Comparison of ENCODE assay signal across 8 cellular contexts in the genomic region with DNA sequence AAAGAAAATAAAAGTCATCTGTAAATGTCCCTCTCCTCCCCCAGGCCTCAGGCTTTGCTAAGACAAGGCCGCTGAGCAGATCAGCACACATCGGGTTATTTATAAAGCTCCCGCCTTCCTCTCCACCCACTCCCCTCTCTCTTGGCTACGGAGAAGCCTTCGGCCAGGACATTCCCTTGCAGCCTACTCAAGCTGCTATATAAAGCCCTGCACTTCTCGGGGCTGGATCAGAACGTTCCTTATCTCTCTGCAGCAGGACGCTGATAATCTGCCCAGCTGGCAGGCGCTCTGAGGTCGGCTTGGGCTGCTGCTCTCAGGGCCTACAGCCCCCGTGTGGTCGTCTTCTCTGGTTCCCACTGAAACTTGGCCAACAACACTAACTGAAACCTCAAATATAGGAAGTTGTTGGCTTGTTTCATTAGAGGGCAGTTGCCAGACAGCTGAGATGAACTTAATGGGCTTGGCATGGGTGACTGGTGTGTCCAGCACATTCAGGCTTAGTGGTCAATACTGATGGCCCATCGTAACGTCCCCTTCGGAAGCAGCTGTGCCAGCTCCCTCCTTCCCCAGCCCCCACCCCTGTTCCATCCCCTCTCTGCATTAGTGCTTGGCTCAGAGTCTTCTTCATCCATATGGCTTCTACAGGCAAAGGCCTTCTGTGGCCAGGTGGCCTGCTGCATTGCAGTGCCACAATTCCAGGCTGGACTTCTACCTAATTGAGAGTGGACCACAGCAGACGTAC.
DNase-seq lines count a peak whose midpoint lies in the region; ATAC-seq and TF ChIP-seq lines count a peak whose summit lies in the region.

No MANE protein-coding gene starts in this region.

- peaks cover 12% of the 10 kb centered on the region for H3K4me1 ChIP-seq in mammary epithelial cell (ENCODE audit: insufficient read depth, low read length)

- no peaks in the 10 kb centered on the region for H3K27me3 ChIP-seq in mammary epithelial cell (ENCODE audit: insufficient read depth, low read length)

- intact Hi-C loops in MCF 10A (cut with micrococcal nuclease) (no loop called here), mammary epithelial cell (cut with micrococcal nuclease) (no loop called here)
- intact Hi-C loops in activated CD4-positive, alpha-beta memory T cell treated with anti-CD3 and anti-CD28 coated beads for 36 hours (cut with micrococcal nuclease) = no loop called here

- no peak overlapping the region for H3K4me3 ChIP-seq in mammary epithelial cell (replicated peaks in 1 of 3; ENCODE audit: insufficient read depth in 1 of 3, low read depth in 2 of 3, low read length in 3 of 3)

- no peaks in the 10 kb centered on the region for H3K9me3 Mint-ChIP-seq in MCF 10A (ENCODE audit: unreplicated experiment)
- H3K9me3 Mint-ChIP-seq in activated CD4-positive, alpha-beta memory T cell treated with anti-CD3 and anti-CD28 coated beads for 36 hours = no peaks in the 10 kb centered on the region

- no peaks in the 10 kb centered on the region for H4K20me1 ChIP-seq in mammary epithelial cell (ENCODE audit: insufficient read depth, low read length)

- in situ Hi-C loops in mammary epithelial cell (cut with MboI; ENCODE audit: low sequenced_read_pairs in 2 of 2) = loop anchor here in 1 of 2 donors (25.0 kb wide), 2 partner anchors 516 to 891 kb away; a partner anchor contains a TSS

- H3K27ac Mint-ChIP-seq in MCF 10A (ENCODE audit: low read depth, unreplicated experiment) = no peak overlapping the region
- no peak overlapping the region for H3K27ac Mint-ChIP-seq in activated CD4-positive, alpha-beta memory T cell treated with anti-CD3 and anti-CD28 coated beads for 36 hours

- BruUV-seq in MCF 10A (replicated peaks; lab: Mats Ljungman, UMichigan) = no TSS peak
- BruUV-seq in mammary epithelial cell (replicated peaks; lab: Mats Ljungman, UMichigan) = no TSS peak

- TF ChIP-seq CTCF in MCF 10A (IDR thresholded peaks at IDR 0.05; ENCODE audit: unreplicated experiment) = no peak
- TF ChIP-seq CTCF in mammary epithelial cell (conservative IDR thresholded peaks at IDR 0.05 in 1 of 2, IDR thresholded peaks at IDR 0.05 in 1 of 2; ENCODE audit: extremely low read depth in 1 of 2, insufficient read depth in 1 of 2, low read depth in 1 of 2, low read length in 2 of 2) = no peak
- no peak for TF ChIP-seq CTCF in omental fat pad (IDR thresholded peaks at IDR 0.05)

- peak; percentile 73 for ATAC-seq in HG03045 (IDR thresholded peaks at IDR 0.05; ENCODE audit: unreplicated experiment)
- ATAC-seq in omental fat pad (ENCODE audit: low FRiP score) = peak; percentile 90

- H3K79me2 ChIP-seq in mammary epithelial cell (ENCODE audit: insufficient read depth, low read length) = no peaks in the 10 kb centered on the region

- H3K4me3 Mint-ChIP-seq in MCF 10A (ENCODE audit: unreplicated experiment) = no peak overlapping the region
- H3K4me3 Mint-ChIP-seq in activated CD4-positive, alpha-beta memory T cell treated with anti-CD3 and anti-CD28 coated beads for 36 hours = no peak overlapping the region

- H3K27me3 Mint-ChIP-seq in MCF 10A (ENCODE audit: insufficient read depth, unreplicated experiment) = no peaks in the 10 kb centered on the region
- no peaks in the 10 kb centered on the region for H3K27me3 Mint-ChIP-seq in activated CD4-positive, alpha-beta memory T cell treated with anti-CD3 and anti-CD28 coated beads for 36 hours

- CTCF ChIA-PET in MCF 10A (lab: Yijun Ruan, JAX) (interaction anchor here (0.5 to 5.8 kb wide), 12 partner anchors 10 to 1592 kb away, joined by 3 to 45 read pairs (median 4); no protein-coding TSS in a partner anchor), mammary epithelial cell (lab: Charles Lee; ENCODE audit: low non-redundant PET) (no interaction called here)
- CTCF ChIA-PET in activated CD4-positive, alpha-beta memory T cell treated with anti-CD3 and anti-CD28 coated beads for 36 hours (lab: Charles Lee) = interaction anchor here (0.6 to 5.3 kb wide), 3 partner anchors 11 to 1058 kb away, joined by 3 to 34 read pairs (median 5); no protein-coding TSS in a partner anchor

- H3K9me3 ChIP-seq in mammary epithelial cell (replicated peaks; ENCODE audit: insufficient read depth, low read length) = peaks cover 4% of the 10 kb centered on the region

- H3K36me3 ChIP-seq in mammary epithelial cell (ENCODE audit: insufficient read depth, low read length) = no peaks in the 10 kb centered on the region

- H3K9ac ChIP-seq in mammary epithelial cell (ENCODE audit: insufficient read depth, low read length) = no peak overlapping the region

- POLR2A ChIA-PET in MCF 10A (lab: Yijun Ruan, JAX) = interaction anchor here (1.2 to 24.8 kb wide), 4 partner anchors 10 to 130 kb away, joined by 3 to 1402 read pairs (median 6); a partner anchor contains a TSS
- POLR2A ChIA-PET in activated CD4-positive, alpha-beta memory T cell treated with anti-CD3 and anti-CD28 coated beads for 36 hours (lab: Charles Lee) = no interaction called here

- dilution Hi-C loops in mammary epithelial cell (cut with HindIII; ENCODE audit: low sequenced_read_pairs) = no loop called here

- H3K4me1 Mint-ChIP-seq in MCF 10A (ENCODE audit: insufficient read depth, unreplicated experiment) = peaks cover 33% of the 10 kb centered on the region
- peaks cover 41% of the 10 kb centered on the region for H3K4me1 Mint-ChIP-seq in activated CD4-positive, alpha-beta memory T cell treated with anti-CD3 and anti-CD28 coated beads for 36 hours (ENCODE audit: low read depth)

- 63% methylated on average over 12 of the region's 16 CpGs for WGBS in mammary epithelial cell (ENCODE audit: low coverage, missing lambda C conversion rate)

- no peak overlapping the region for H3K27ac ChIP-seq in mammary epithelial cell (ENCODE audit: insufficient read depth, low read depth, low read length)

- no peak overlapping the region for H3K4me2 ChIP-seq in mammary epithelial cell (ENCODE audit: insufficient read depth, low read depth, low read length)

- H3K36me3 Mint-ChIP-seq in MCF 10A (ENCODE audit: insufficient read depth, unreplicated experiment) = no peaks in the 10 kb centered on the region
- H3K36me3 Mint-ChIP-seq in activated CD4-positive, alpha-beta memory T cell treated with anti-CD3 and anti-CD28 coated beads for 36 hours = no peaks in the 10 kb centered on the region

- DNase-seq in MCF 10A (ENCODE audit: unreplicated experiment) (peak; percentile 28), mammary epithelial cell (no peak), RPMI7951 (ENCODE audit: low read depth) (peak; percentile 73), fibroblast of peridontal ligament (ENCODE audit: extremely low read depth) (peak; percentile 63), omental fat pad (ENCODE audit: low spot score) (no peak), RKO (ENCODE audit: low spot score) (no peak)
- DNase-seq in activated CD4-positive, alpha-beta memory T cell treated with anti-CD3 and anti-CD28 coated beads for 36 hours = no peak

- H2AFZ ChIP-seq in mammary epithelial cell (ENCODE audit: low read depth, low read length) = no peak overlapping the region

Comparison
In these comparisons a context has a peak if more than half of its experiments do, and no peak if none do; other contexts are left out.
1. DNase-seq: peak in MCF 10A (single experiment), RPMI7951 (single experiment) and fibroblast of peridontal ligament (single experiment); none in mammary epithelial cell (single experiment), omental fat pad (single experiment), RKO (single experiment) and activated CD4-positive, alpha-beta memory T cell treated with anti-CD3 and anti-CD28 coated beads for 36 hours (single experiment).